22 cellular contexts compared by ENCODE assay signal in the genomic region with DNA sequence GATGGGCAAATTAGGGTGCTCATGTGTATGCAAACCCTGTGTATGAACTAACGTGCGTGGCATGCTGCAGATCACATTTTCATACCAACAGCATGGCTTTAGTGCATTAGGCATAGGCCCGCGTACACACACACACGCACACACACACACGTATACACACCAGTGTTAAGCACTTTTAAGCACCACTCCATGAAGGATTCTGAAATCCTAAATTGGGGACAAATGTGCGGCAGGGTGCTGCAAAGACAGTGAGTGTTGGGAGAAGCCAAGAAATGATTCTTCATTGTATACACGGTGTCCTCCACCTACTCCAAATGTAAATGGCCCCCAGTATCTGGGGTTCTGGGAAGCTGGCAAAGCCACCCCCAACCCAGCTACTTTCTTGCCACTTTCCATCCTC.
A peak's percentile ranks its signal among the peaks of the same experiment; 100 is the strongest.
DNase-seq lines count a peak whose midpoint lies in the region; ATAC-seq, FAIRE-seq and TF ChIP-seq lines count a peak whose summit lies in the region.
"Had no signal": no experiment of that assay in that cellular context is flagged by ENCODE, and none has a peak within 500 bp of the region (broad histone marks: within the 10 kb centered on the region; RNA-seq: fewer than 3 reads in every experiment).

No MANE protein-coding gene starts in this region.

- H3K27me3 ChIP-seq in smooth muscle cell (ENCODE audit: low read depth): no peaks in the 10 kb centered on the region
- peaks cover 1 to 14% of the 10 kb centered on the region in 2 experiments; a peak in 2 of 5 replicates for H3K27me3 ChIP-seq in HepG2 (ENCODE audit: control insufficient read depth in 1 of 2, insufficient read depth in 2 of 2, low read length in 2 of 2)
- H3K27me3 ChIP-seq: BLaER1 treated with 17β-estradiol and CSF1 and Interleukin-3, amounts not matched to agents 10 nM and 100 nM; SJSA1 had no signal

- BruUV-seq in HepG2 (replicated peaks; lab: Mats Ljungman, UMichigan): no TSS peak

- H3K9ac ChIP-seq in SK-N-MC (ENCODE audit: insufficient read length) (no peak overlapping the region), smooth muscle cell (ENCODE audit: low read depth) (peak overlapping the region; percentile 30), HepG2 (ENCODE audit: insufficient read depth, low read depth, low read length) (no peak overlapping the region)
- H3K9ac ChIP-seq: BLaER1 treated with 17β-estradiol and CSF1 and Interleukin-3, amounts not matched to agents 10 nM and 100 nM had no signal

- POLR2A ChIA-PET in HEK293 (lab: Yijun Ruan, JAX): no interaction called here
- POLR2A ChIA-PET in HepG2 (lab: Yijun Ruan, JAX): no interaction called here

- DNase-seq in SK-N-MC (ENCODE audit: low read depth, low spot score) (no peak), smooth muscle cell (lab: John Stamatoyannopoulos, UW; ENCODE audit: unreplicated experiment) (no peak), putamen (ENCODE audit: low spot score) (no peak), mucosa of gallbladder (ENCODE audit: low spot score) (no peak), D721Med (ENCODE audit: insufficient read length, low spot score) (no peak), HepG2 (ENCODE audit: low spot score) (no peak)
- DNase-seq: CD4-positive, alpha-beta T cell; GOT3; NCI-H1105 treated with DMSO at 0.1 percent for 48 hours; NCI-H146; NCI-H1930; NCI-H524 treated with DMSO at 0.1 percent for 48 hours; NCI-H774; NK-92 treated with Interleukin-12 subunit alpha and Interleukin-12 subunit beta, amount 100 ng/mL, for 24 hours; PC-9; Right ventricle myocardium superior; RPMI8226 had no signal

- in situ Hi-C loops in HepG2 (cut with HindIII; ENCODE audit: extremely low pct_ligation_motif_present, low pct_unique_long_range_greater_than_20kb): no loop called here

- H3K36me3 ChIP-seq in HEK293 (ENCODE audit: control insufficient read depth in 2 of 2, insufficient read depth in 1 of 2, low read length in 2 of 2) (no peaks in the 10 kb centered on the region), SK-N-MC (ENCODE audit: insufficient read depth, low read length) (no peaks in the 10 kb centered on the region), mesodermal cell (ENCODE audit: control insufficient read depth, insufficient read depth, low read length) (no peaks in the 10 kb centered on the region), smooth muscle cell (ENCODE audit: low read depth) (no peaks in the 10 kb centered on the region), HepG2 (replicated peaks in 1 of 2; ENCODE audit: control insufficient read depth in 1 of 2, insufficient read depth in 2 of 2, low read length in 2 of 2) (no peaks in the 10 kb centered on the region)
- H3K36me3 ChIP-seq: BLaER1 treated with 17β-estradiol and CSF1 and Interleukin-3, amounts not matched to agents 10 nM and 100 nM; HAP-1; SJSA1 had no signal

- no peak for TF ChIP-seq CTCF in HEK293 (tag by site-specific recombination; IDR thresholded peaks at IDR 0.05)
- TF ChIP-seq CTCF in smooth muscle cell (IDR thresholded peaks at IDR 0.05; ENCODE audit: borderline replicate concordance, insufficient read depth, poor library complexity, severe bottlenecking): no peak
- no peak for TF ChIP-seq CTCF in D721Med (IDR thresholded peaks at IDR 0.05; ENCODE audit: insufficient read depth, missing control alignments)
- no peak for TF ChIP-seq CTCF in HepG2 (CRISPR knock-in tag; IDR thresholded peaks at IDR 0.05)

- TF ChIP-seq POLR2A in HepG2 (IDR thresholded peaks at IDR 0.05; ENCODE audit: insufficient read depth in 1 of 2, low read depth in 2 of 2, low read length in 2 of 2): no peak

- H3F3A ChIP-seq in smooth muscle cell (ENCODE audit: low read depth): peaks cover 6% of the 10 kb centered on the region

- H2AFZ ChIP-seq in smooth muscle cell (ENCODE audit: low read depth): no peak overlapping the region
- no peak overlapping the region for H2AFZ ChIP-seq in HepG2 (ENCODE audit: low read length)
- H2AFZ ChIP-seq: PC-9 had no signal

- no peak for TF ChIP-seq RAD21 in HepG2 (CRISPR knock-in tag; IDR thresholded peaks at IDR 0.05)

- H3K79me2 ChIP-seq in smooth muscle cell (ENCODE audit: low read depth): no peaks in the 10 kb centered on the region
- H3K79me2 ChIP-seq in HepG2 (ENCODE audit: insufficient read depth, low read length): no peaks in the 10 kb centered on the region

- 98 to 100% methylated on average over 1 to 4 of the region's 8 CpGs for WGBS in mesodermal cell (ENCODE audit: insufficient coverage in 2 of 2), 2 experiments
- 90% methylated on average over 8 of the region's 8 CpGs for WGBS in smooth muscle cell (ENCODE audit: low lambda C conversion rate)
- WGBS in HepG2 (ENCODE audit: low lambda C conversion rate): 73% methylated on average over 8 of the region's 8 CpGs

- H3K9me3 ChIP-seq in HEK293 (ENCODE audit: control insufficient read depth, insufficient read depth, low read depth, low read length) (no peaks in the 10 kb centered on the region), SK-N-MC (ENCODE audit: low read depth, low read length) (no peaks in the 10 kb centered on the region), mesodermal cell (ENCODE audit: control insufficient read depth, low read length) (no peaks in the 10 kb centered on the region), smooth muscle cell (replicated peaks; ENCODE audit: low read depth) (no peaks in the 10 kb centered on the region), HepG2 (ENCODE audit: low read length) (no peaks in the 10 kb centered on the region)
- H3K9me3 ChIP-seq: BLaER1 treated with 17β-estradiol and CSF1 and Interleukin-3, amounts not matched to agents 10 nM and 100 nM; HAP-1; SJSA1 had no signal

- H4K20me1 ChIP-seq in smooth muscle cell (ENCODE audit: low read depth) (no peaks in the 10 kb centered on the region), HepG2 (ENCODE audit: insufficient read depth, low read length) (no peaks in the 10 kb centered on the region)
- H4K20me1 ChIP-seq: BLaER1 treated with 17β-estradiol and CSF1 and Interleukin-3, amounts not matched to agents 10 nM and 100 nM had no signal

- ATAC-seq in HepG2: no peak

- H3K27ac ChIP-seq in HEK293 (ENCODE audit: extremely low read depth, low read depth, low read length) (no peak overlapping the region), SK-N-MC (peak overlapping the region; percentile 87), mesodermal cell (ENCODE audit: low read depth, low read length, severe bottlenecking) (peak overlapping the region; percentile 3), smooth muscle cell (ENCODE audit: low read depth) (no peak overlapping the region), HepG2 (ENCODE audit: extremely low read length, insufficient read depth, low read length) (no peak overlapping the region)
- H3K27ac ChIP-seq: BLaER1 treated with 17β-estradiol and CSF1 and Interleukin-3, amounts not matched to agents 10 nM and 100 nM; PC-9; SJSA1 had no signal

- no peak overlapping the region for H3K4me3 ChIP-seq in HEK293 (ENCODE audit: low read depth, low read length)
- H3K4me3 ChIP-seq in SK-N-MC: peak overlapping the region; percentile 54
- H3K4me3 ChIP-seq in mesodermal cell (ENCODE audit: extremely low read depth, insufficient read depth, low read length, poor library complexity, severe bottlenecking): no peak overlapping the region
- no peak overlapping the region for H3K4me3 ChIP-seq in smooth muscle cell
- no peak overlapping the region for H3K4me3 ChIP-seq in HepG2 (replicated peaks in 1 of 3; ENCODE audit: insufficient read depth in 1 of 3, low read depth in 2 of 3, low read length in 3 of 3)
- H3K4me3 ChIP-seq: BLaER1 treated with 17β-estradiol and CSF1 and Interleukin-3, amounts not matched to agents 10 nM and 100 nM; HAP-1; PC-9; SJSA1 had no signal

- FAIRE-seq in D721Med (lab: Jason Lieb, UNC): no peak
- no peak for FAIRE-seq in HepG2 (lab: Jason Lieb, UNC)

- CTCF ChIA-PET in HEK293 (lab: Yijun Ruan, JAX) (no interaction called here), HepG2 (lab: Yijun Ruan, JAX; ENCODE audit: low intra/inter-chr PET ratio, low total read pairs) (no interaction called here)

- H3K4me2 ChIP-seq in smooth muscle cell (no peak overlapping the region), HepG2 (ENCODE audit: low read depth, low read length) (no peak overlapping the region)
- H3K4me2 ChIP-seq: PC-9 had no signal

- H3K4me1 ChIP-seq in HEK293 (ENCODE audit: control insufficient read depth, insufficient read depth, low read length) (no peaks in the 10 kb centered on the region; the same call in 1 of the 2 replicates), mesodermal cell (ENCODE audit: control insufficient read depth, insufficient read depth, low read length, poor library complexity, severe bottlenecking) (peaks cover 22% of the 10 kb centered on the region), smooth muscle cell (ENCODE audit: low read depth) (peaks cover 15% of the 10 kb centered on the region), HepG2 (ENCODE audit: insufficient read depth, low read length) (no peaks in the 10 kb centered on the region)

- TF ChIP-seq EP300 in HepG2 (IDR thresholded peaks at IDR 0.05; ENCODE audit: low read depth in 2 of 2, low read length in 2 of 2) (no peak), HepG2 (CRISPR knock-in tag; IDR thresholded peaks at IDR 0.05; ENCODE audit: borderline replicate concordance) (no peak)

- intact Hi-C loops in HepG2 (cut with micrococcal nuclease; ENCODE audit: unreplicated experiment): no loop called here

TF ChIP-seq in HEK293, 187 proteins besides CTCF, POLR2A, EP300 and RAD21 (continues in another document):
- TF ChIP-seq ZNF169 (tag by site-specific recombination; IDR thresholded peaks at IDR 0.05) (no peak), GLIS2 (tag by site-specific recombination; IDR thresholded peaks at IDR 0.05) (no peak), ZNF10 (tag by site-specific recombination; IDR thresholded peaks at IDR 0.05) (no peak), OSR2 (tag by site-specific recombination; IDR thresholded peaks at IDR 0.05) (no peak)

TF ChIP-seq in HepG2, 621 proteins besides CTCF, POLR2A, EP300 and RAD21 (continues in another document):
- TF ChIP-seq ZNF740 (CRISPR knock-in tag; IDR thresholded peaks at IDR 0.05) (no peak), CBFB (CRISPR knock-in tag; IDR thresholded peaks at IDR 0.05) (no peak), KLF11 (CRISPR knock-in tag; IDR thresholded peaks at IDR 0.05) (no peak), AHR (CRISPR knock-in tag; IDR thresholded peaks at IDR 0.05) (no peak), ZNF572 (CRISPR knock-in tag; IDR thresholded peaks at IDR 0.05) (no peak), ATRX (CRISPR knock-in tag; IDR thresholded peaks at IDR 0.05; ENCODE audit: borderline replicate concordance) (no peak), ISL2 (CRISPR knock-in tag; IDR thresholded peaks at IDR 0.05) (no peak)

Comparison
In these comparisons a context has a peak if more than half of its experiments do, and no peak if none do; other contexts are left out.
1. H3K27ac ChIP-seq: peak in SK-N-MC (single experiment) and mesodermal cell (single experiment); none in HEK293 (single experiment), smooth muscle cell (single experiment) and HepG2 (single experiment).